Comparison of ENCODE assay signal across 18 cellular contexts in genomic region chr11:83727251-83727650, GRCh38.
DNase-seq lines count a peak whose midpoint lies in the region; ATAC-seq and TF ChIP-seq lines count a peak whose summit lies in the region.
"Had no signal": no experiment of that assay in that cellular context is flagged by ENCODE, and none has a peak within 500 bp of the region (broad histone marks: within the 10 kb centered on the region; RNA-seq: fewer than 3 reads in every experiment).

No MANE protein-coding gene starts in this region.

- peak overlapping the region; percentile 9 for H3K27ac Mint-ChIP-seq in Caco-2 (ENCODE audit: unreplicated experiment)
- H3K27ac Mint-ChIP-seq: CD4-positive, alpha-beta T cell; H9 had no signal

- no peaks in the 10 kb centered on the region for H3K9me2 ChIP-seq in OCI-LY1 (ENCODE audit: low read depth, low read length)

- no peak overlapping the region for H3K4me3 Mint-ChIP-seq in Caco-2 (ENCODE audit: unreplicated experiment)
- H3K4me3 Mint-ChIP-seq: CD4-positive, alpha-beta T cell; H9 had no signal

- peak overlapping the region; percentile 86 for H2AK5ac ChIP-seq in mesendoderm (ENCODE audit: low read length)

- no peak overlapping the region for H4K8ac ChIP-seq in mesendoderm (ENCODE audit: low read depth, low read length)

- H3K4me3 ChIP-seq in Caco-2 (ENCODE audit: low read depth, low read length) = no peak overlapping the region
- no peak overlapping the region for H3K4me3 ChIP-seq in OCI-LY1 (ENCODE audit: low read depth, low read length, poor library complexity, severe bottlenecking)
- no peak overlapping the region for H3K4me3 ChIP-seq in mesendoderm (ENCODE audit: low read length)
- H3K4me3 ChIP-seq in HAP-1 = no peak overlapping the region

- intact Hi-C loops in Caco-2 (cut with micrococcal nuclease; ENCODE audit: unreplicated experiment) = no loop called here

- no peak for DNase-seq in Caco-2
- peak; percentile 64 for DNase-seq in DMS53 treated with DMSO at 0.1 percent for 48 hours (lab: John Stamatoyannopoulos, UW; ENCODE audit: unreplicated experiment)
- DNase-seq in mesendoderm = no peak
- DNase-seq in activated CD4-positive, alpha-beta T cell treated with anti-CD3 and anti-CD28 coated beads, Interleukin-2, amount 50 U/mL, for 48 hours = no peak
- DNase-seq in HAP-1 (ENCODE audit: low spot score in 2 of 2) = no peak
- no peak for DNase-seq in activated CD4-positive, alpha-beta T cell treated with anti-CD3 and anti-CD28 coated beads for 48 hours
- DNase-seq: AML-193; CD4-positive, alpha-beta T cell; DMS153; DND-41; EL; GOT3; H9 had no signal

- BruUV-seq in Caco-2 (replicated peaks; lab: Mats Ljungman, UMichigan) = no TSS peak

- H2BK15ac ChIP-seq in mesendoderm (replicated peaks; ENCODE audit: low read depth) = no peak overlapping the region

- TF ChIP-seq CTCF in Caco-2 (IDR thresholded peaks at IDR 0.05; ENCODE audit: insufficient read depth in 1 of 2, low read depth in 1 of 2, low read length in 1 of 2, severe bottlenecking in 1 of 2, unreplicated experiment in 1 of 2) (no peak), OCI-LY1 (IDR thresholded peaks at IDR 0.05; ENCODE audit: low read length) (no peak)

- H3K36me3 Mint-ChIP-seq in Caco-2 (ENCODE audit: insufficient read depth, unreplicated experiment) = peaks cover 12% of the 10 kb centered on the region

- H3K9ac ChIP-seq in OCI-LY1 (ENCODE audit: low read length) (no peak overlapping the region), mesendoderm (ENCODE audit: low read length) (no peak overlapping the region)
- H3K9ac ChIP-seq: KMS-11 had no signal

- H3K36me3 ChIP-seq in Caco-2 (ENCODE audit: control insufficient read depth, insufficient read depth, low read length) (no peaks in the 10 kb centered on the region), OCI-LY1 (ENCODE audit: insufficient read depth, low read length) (no peaks in the 10 kb centered on the region), mesendoderm (ENCODE audit: control insufficient read depth, insufficient read depth, low read length) (no peaks in the 10 kb centered on the region), HAP-1 (replicated peaks) (no peaks in the 10 kb centered on the region)

- CTCF ChIA-PET in Caco-2 (lab: Charles Lee) = no interaction called here

- no peaks in the 10 kb centered on the region for H3K9me3 Mint-ChIP-seq in Caco-2 (ENCODE audit: unreplicated experiment)
- H3K9me3 Mint-ChIP-seq: CD4-positive, alpha-beta T cell; H9 had no signal

- peak overlapping the region; percentile 7 for H3K18ac ChIP-seq in mesendoderm (ENCODE audit: low read length)

- H3F3A ChIP-seq in OCI-LY1 (ENCODE audit: insufficient read depth, low read length) = no peaks in the 10 kb centered on the region

- peak overlapping the region; percentile 20 for H2BK5ac ChIP-seq in mesendoderm (ENCODE audit: low read length)

- no peak overlapping the region for H3K23ac ChIP-seq in mesendoderm (ENCODE audit: low read length)

- H4K20me1 ChIP-seq in OCI-LY1 (ENCODE audit: insufficient read depth, low read length) = no peaks in the 10 kb centered on the region

- H3K4me2 ChIP-seq in OCI-LY1 (ENCODE audit: low read length) = no peak overlapping the region
- H3K4me2 ChIP-seq in mesendoderm (ENCODE audit: low read length) = no peak overlapping the region
- H3K4me2 ChIP-seq: KMS-11 had no signal

- H3K27ac ChIP-seq in OCI-LY1 (ENCODE audit: low read depth, low read length, poor library complexity, severe bottlenecking) = peak overlapping the region; percentile 49
- no peak overlapping the region for H3K27ac ChIP-seq in mesendoderm (ENCODE audit: low read depth, low read length)
- H3K27ac ChIP-seq: C4-2B, HL-60, KMS-11 had no signal

- no peaks in the 10 kb centered on the region for H3K27me3 ChIP-seq in Caco-2 (replicated peaks; ENCODE audit: control insufficient read depth, insufficient read depth, low read length)
- H3K27me3 ChIP-seq in OCI-LY1 (ENCODE audit: insufficient read depth, low read length) = no peaks in the 10 kb centered on the region
- no peaks in the 10 kb centered on the region for H3K27me3 ChIP-seq in mesendoderm (ENCODE audit: insufficient read depth, low read length, poor library complexity)
- H3K27me3 ChIP-seq in HAP-1 (ENCODE audit: low read depth) = peaks cover 6% of the 10 kb centered on the region; the same call in 1 of the 2 replicates

- no peaks in the 10 kb centered on the region for H3K27me3 Mint-ChIP-seq in Caco-2 (ENCODE audit: insufficient read depth, unreplicated experiment)

- H3K79me1 ChIP-seq in mesendoderm (ENCODE audit: low read length) = no peaks in the 10 kb centered on the region

- H2BK120ac ChIP-seq in mesendoderm (ENCODE audit: low read depth, low read length) = no peak overlapping the region

- peak overlapping the region; percentile 77 for H3K4ac ChIP-seq in mesendoderm (ENCODE audit: low read depth, low read length)

- H3K4me1 Mint-ChIP-seq in Caco-2 (ENCODE audit: low read depth, unreplicated experiment) = peaks cover 27% of the 10 kb centered on the region

- no peak overlapping the region for H4K5ac ChIP-seq in mesendoderm (ENCODE audit: low read length)

- H3K4me1 ChIP-seq in Caco-2 (peaks cover 36% of the 10 kb centered on the region), OCI-LY1 (ENCODE audit: insufficient read depth, low read length, severe bottlenecking) (peaks cover 58% of the 10 kb centered on the region), mesendoderm (ENCODE audit: control insufficient read depth, low read depth, low read length) (peaks cover 9% of the 10 kb centered on the region), HAP-1 (no peaks in the 10 kb centered on the region)

- H3K9me3 ChIP-seq in Caco-2 (no peaks in the 10 kb centered on the region), OCI-LY1 (ENCODE audit: low read length) (no peaks in the 10 kb centered on the region), HAP-1 (no peaks in the 10 kb centered on the region)

- no peaks in the 10 kb centered on the region for H3K79me2 ChIP-seq in OCI-LY1 (ENCODE audit: insufficient read depth, low read length)
- H3K79me2 ChIP-seq in mesendoderm (ENCODE audit: control insufficient read depth, insufficient read depth, low read length) = no peaks in the 10 kb centered on the region

- H3K56ac ChIP-seq in mesendoderm (ENCODE audit: low read length) = peak overlapping the region; percentile 22

- POLR2A ChIA-PET in Caco-2 (lab: Charles Lee) = no interaction called here

- no CpG with 5 or more reads among the region's 1 CpG for WGBS in mesendoderm (ENCODE audit: extremely low coverage, insufficient coverage, low lambda C conversion rate)

- H2AFZ ChIP-seq in OCI-LY1 (ENCODE audit: low read length) = no peak overlapping the region

- no peak for ATAC-seq in HG02623 (IDR thresholded peaks at IDR 0.05; ENCODE audit: unreplicated experiment)

- in situ Hi-C loops in HAP-1 (cut with MboI; ENCODE audit: low sequenced_read_pairs) = no loop called here
